Comparison of ENCODE assay signal across 20 cellular contexts in genomic region chr10:111801841-111802240, GRCh38.
DNase-seq lines count a peak whose midpoint lies in the region; ATAC-seq and TF ChIP-seq lines count a peak whose summit lies in the region.
"Had no signal": no experiment of that assay in that cellular context is flagged by ENCODE, and none has a peak within 500 bp of the region (broad histone marks: within the 10 kb centered on the region; RNA-seq: fewer than 3 reads in every experiment).

No MANE protein-coding gene starts in this region.

- no peaks in the 10 kb centered on the region for H3K36me3 ChIP-seq in trophoblast cell (ENCODE audit: control insufficient read depth in 1 of 2, insufficient read depth in 2 of 2, low read length in 2 of 2)
- H3K36me3 ChIP-seq: BLaER1 had no signal

- H3K27ac ChIP-seq in trophoblast cell (ENCODE audit: low read depth, low read length): no peak overlapping the region
- H3K27ac ChIP-seq: 22Rv1, BLaER1, C4-2B had no signal

- no peak overlapping the region for H4K91ac ChIP-seq in trophoblast cell (ENCODE audit: low read depth, low read length)

- no peak overlapping the region for H2BK120ac ChIP-seq in trophoblast cell (ENCODE audit: insufficient read depth, low read length, poor library complexity)

- H3K23ac ChIP-seq in trophoblast cell (ENCODE audit: low read length): no peak overlapping the region

- H3K9me3 Mint-ChIP-seq in WTC11: peaks cover 18% of the 10 kb centered on the region
- H3K9me3 Mint-ChIP-seq: CD8-positive, alpha-beta T cell had no signal

- DNase-seq in ELF-1 (ENCODE audit: low read depth, low spot score) (peak; percentile 53), WTC11 (ENCODE audit: low spot score) (no peak), iPS-NIHi7 (ENCODE audit: extremely low spot score) (peak; percentile 18), trophoblast cell (no peak), posterior vena cava (ENCODE audit: low spot score) (no peak), sciatic nerve (ENCODE audit: low spot score) (no peak), NOMO-1 (lab: John Stamatoyannopoulos, UW; ENCODE audit: unreplicated experiment in 2 of 2) (no peak)
- DNase-seq: CD4-positive, CD25-positive, alpha-beta regulatory T cell; CD8-positive, alpha-beta T cell; DMS 273 treated with DMSO at 0.1 percent for 48 hours; DMS79; EL; GF-D8; H9 had no signal

- no peak overlapping the region for H3K4me3 Mint-ChIP-seq in WTC11
- H3K4me3 Mint-ChIP-seq: B cell; CD4-positive, CD25-positive, alpha-beta regulatory T cell; CD8-positive, alpha-beta T cell; GM23338; H9 had no signal

- H3K9me3 ChIP-seq in trophoblast cell (ENCODE audit: insufficient read depth, low read depth, low read length): no peaks in the 10 kb centered on the region
- H3K9me3 ChIP-seq: BLaER1 had no signal

- CTCF ChIA-PET in WTC11 (lab: Charles Lee): no interaction called here

- no peaks in the 10 kb centered on the region; the same call in 1 of the 2 replicates for H3K36me3 Mint-ChIP-seq in WTC11
- H3K36me3 Mint-ChIP-seq: CD4-positive, CD25-positive, alpha-beta regulatory T cell; CD8-positive, alpha-beta T cell had no signal

- no peaks in the 10 kb centered on the region for H3K27me3 Mint-ChIP-seq in WTC11 (ENCODE audit: low read depth)
- H3K27me3 Mint-ChIP-seq: B cell; CD4-positive, CD25-positive, alpha-beta regulatory T cell had no signal

- H4K8ac ChIP-seq in trophoblast cell (ENCODE audit: low read depth, low read length): no peak overlapping the region

- no peaks in the 10 kb centered on the region for H3K4me1 Mint-ChIP-seq in WTC11
- H3K4me1 Mint-ChIP-seq: B cell; CD4-positive, CD25-positive, alpha-beta regulatory T cell; GM23338 had no signal

- H3K4me2 ChIP-seq in trophoblast cell (ENCODE audit: low read length): no peak overlapping the region
- H3K4me2 ChIP-seq: BLaER1, GM23338 had no signal

- no peaks in the 10 kb centered on the region for H3K4me1 ChIP-seq in trophoblast cell (ENCODE audit: control insufficient read depth in 1 of 2, insufficient read depth in 2 of 2, low read length in 2 of 2)
- H3K4me1 ChIP-seq: BLaER1 had no signal

- H2BK12ac ChIP-seq in trophoblast cell (ENCODE audit: low read length): no peak overlapping the region

- ATAC-seq in WTC11 (peak; percentile 62; the same call in 1 of the 2 replicates), sciatic nerve (no peak)
- ATAC-seq: CD8-positive, alpha-beta T cell; GM23338; HCT116 had no signal

- H3K9ac ChIP-seq in trophoblast cell (ENCODE audit: low read length): no peak overlapping the region
- H3K9ac ChIP-seq: BLaER1 had no signal

- no peak overlapping the region for H3K27ac Mint-ChIP-seq in WTC11
- H3K27ac Mint-ChIP-seq: B cell; CD4-positive, CD25-positive, alpha-beta regulatory T cell; CD8-positive, alpha-beta T cell; GM23338; H9 had no signal

- no peak overlapping the region for H2AFZ ChIP-seq in trophoblast cell (ENCODE audit: insufficient read depth, low read length, poor library complexity)
- H2AFZ ChIP-seq: GM23338 had no signal

- no peaks in the 10 kb centered on the region for H3K79me1 ChIP-seq in trophoblast cell (ENCODE audit: low read length)

- H3K4ac ChIP-seq in trophoblast cell (ENCODE audit: low read depth, low read length): no peak overlapping the region

- H3K14ac ChIP-seq in trophoblast cell (ENCODE audit: low read length): no peak overlapping the region

- intact Hi-C loops in posterior vena cava (cut with DNase I) (no loop called here), sciatic nerve (cut with DNase I) (no loop called here)

- POLR2A ChIA-PET in WTC11 (lab: Charles Lee): interaction anchor here (1.0 kb wide), 1 partner anchor 35 kb away, joined by 3 read pairs; no protein-coding TSS in a partner anchor

- no peak overlapping the region for H2AK5ac ChIP-seq in trophoblast cell (ENCODE audit: low read length)

- no peak for TF ChIP-seq CTCF in WTC11 (IDR thresholded peaks at IDR 0.05)

- H3K18ac ChIP-seq in trophoblast cell (ENCODE audit: low read length): no peak overlapping the region

- no peak overlapping the region for H2BK5ac ChIP-seq in trophoblast cell (ENCODE audit: low read depth, low read length, poor library complexity)

- H4K12ac ChIP-seq in trophoblast cell (ENCODE audit: low read depth, low read length): peak overlapping the region; percentile 62

- H3K4me3 ChIP-seq in trophoblast cell (ENCODE audit: low read depth, low read length): no peak overlapping the region
- H3K4me3 ChIP-seq: BLaER1, GM23338 had no signal

- no peaks in the 10 kb centered on the region for H3K79me2 ChIP-seq in trophoblast cell (ENCODE audit: control insufficient read depth, insufficient read depth, low read length, poor library complexity)

- H3K27me3 ChIP-seq in trophoblast cell (ENCODE audit: insufficient read depth, low read length): no peaks in the 10 kb centered on the region
- H3K27me3 ChIP-seq: BLaER1 had no signal

- no CpG with 5 or more reads among the region's 2 CpGs for WGBS in trophoblast cell (ENCODE audit: extremely low coverage, insufficient coverage, insufficient read length)

TF ChIP-seq in WTC11, 78 proteins besides CTCF, POLR2A, EP300 and RAD21:
- no peak for TF ChIP-seq ATF1 (CRISPR knock-in tag; IDR thresholded peaks at IDR 0.05)

Comparison
In these comparisons a context has a peak if more than half of its experiments do, and no peak if none do; other contexts are left out.
1. DNase-seq: peak in ELF-1 (single experiment) and iPS-NIHi7 (single experiment); none in WTC11 (single experiment), trophoblast cell (0 of 2), posterior vena cava (single experiment), sciatic nerve (single experiment) and NOMO-1 (0 of 2).